ENCODE assay signal across 14 cellular contexts in the genomic region with DNA sequence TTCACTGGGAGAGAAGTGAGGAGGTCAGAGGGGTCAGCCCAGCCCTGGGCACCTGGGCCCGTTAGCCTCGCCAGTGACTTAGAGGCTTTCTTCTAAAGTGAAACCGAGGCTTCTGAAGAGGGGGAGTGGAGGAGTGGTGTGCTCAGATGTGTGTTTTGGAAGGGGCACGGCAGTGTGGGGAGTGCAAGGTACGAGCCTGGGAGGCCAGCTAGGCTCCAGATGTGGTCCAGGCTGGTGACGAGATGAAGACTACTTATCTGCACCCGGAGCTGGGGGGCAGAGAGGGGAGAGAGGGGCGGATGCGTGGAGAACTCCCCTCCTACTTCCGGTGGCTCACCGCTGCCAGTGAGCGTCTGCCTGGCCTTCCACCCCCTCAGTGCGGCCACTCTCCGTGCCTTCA.
"Had no signal": no experiment of that assay in that cellular context is flagged by ENCODE, and none has a peak within 500 bp of the region (broad histone marks: within the 10 kb centered on the region; RNA-seq: fewer than 3 reads in every experiment).

No MANE protein-coding gene starts in this region.

- H3K27me3 ChIP-seq: dorsolateral prefrontal cortex, sigmoid colon, stomach, thyroid gland, uterus had no signal

- H3K9me3 ChIP-seq: prostate gland, sigmoid colon, stomach, thyroid gland, uterus had no signal

- H3K4me3 ChIP-seq: dorsolateral prefrontal cortex, lung, prostate gland, sigmoid colon, stomach, thyroid gland, uterus had no signal

- H3K4me1 ChIP-seq: prostate gland, sigmoid colon, stomach, thyroid gland, uterus had no signal

- H3K36me3 ChIP-seq: prostate gland, sigmoid colon, stomach, thyroid gland, uterus had no signal

- H3K27ac ChIP-seq: dorsolateral prefrontal cortex, prostate gland, sigmoid colon, stomach, thyroid gland, uterus had no signal

- DNase-seq: activated CD4-positive, alpha-beta T cell treated with anti-CD3 and anti-CD28 coated beads for 48 hours; activated effector memory CD4-positive, alpha-beta T cell treated with Interleukin-2 at 50 U/mL for 16 hours; anterior cingulate cortex; dorsolateral prefrontal cortex; naive thymus-derived CD8-positive, alpha-beta T cell; occipital lobe; sigmoid colon; stimulated activated CD4-positive, alpha-beta T cell treated with anti-CD3 and anti-CD28 coated beads, Interleukin-2, amount 100 ng/mL, for 24 hours; T-helper 17 cell; thyroid gland; uterus had no signal
